In genomic region chr2:137824501-137824900, GRCh38 we compare ENCODE assay signal across 24 cellular contexts.
A peak's percentile ranks its signal among the peaks of the same experiment; 100 is the strongest.
DNase-seq lines count a peak whose midpoint lies in the region; FAIRE-seq and TF ChIP-seq lines count a peak whose summit lies in the region.
"Had no signal": no experiment of that assay in that cellular context is flagged by ENCODE, and none has a peak within 500 bp of the region (broad histone marks: within the 10 kb centered on the region; RNA-seq: fewer than 3 reads in every experiment).

No MANE protein-coding gene starts in this region.

- H2BK20ac ChIP-seq in H9 (ENCODE audit: low read depth, low read length, poor library complexity, severe bottlenecking) (no peak overlapping the region), H1 (ENCODE audit: low read length) (no peak overlapping the region)

- H2BK15ac ChIP-seq in H9 (ENCODE audit: low read depth, low read length), result no peak overlapping the region
- H2BK15ac ChIP-seq in H1 (ENCODE audit: low read length), result no peak overlapping the region

- H3K14ac ChIP-seq in H9 (ENCODE audit: insufficient read depth, low read length) (no peak overlapping the region), H1 (ENCODE audit: insufficient read length) (no peak overlapping the region)

- H3K36me3 Mint-ChIP-seq in H9 (ENCODE audit: insufficient read depth in 1 of 3, low read depth in 3 of 3), result peaks cover 0 to 4% (median 0%) of the 10 kb centered on the region in 3 experiments; a peak in 1 of 7 replicates
- H3K36me3 Mint-ChIP-seq: CD14-positive monocyte; CD8-positive, alpha-beta memory T cell had no signal

- H2BK12ac ChIP-seq in H9 (ENCODE audit: insufficient read length, low read depth, low read length) (no peak overlapping the region), H1 (ENCODE audit: low read depth, low read length) (no peak overlapping the region)

- no peaks in the 10 kb centered on the region for H3K27me3 ChIP-seq in H9 (ENCODE audit: insufficient read depth, low read length)
- H3K27me3 ChIP-seq in HUES64 (ENCODE audit: insufficient read depth, low read length), result no peaks in the 10 kb centered on the region
- no peaks in the 10 kb centered on the region for H3K27me3 ChIP-seq in H1 (replicated peaks in 1 of 4; ENCODE audit: control insufficient read depth in 3 of 4, extremely low read depth in 1 of 4, insufficient read depth in 3 of 4, low read length in 3 of 4)
- H3K27me3 ChIP-seq in PC-9 (ENCODE audit: insufficient read depth, low read depth), result no peaks in the 10 kb centered on the region; the same call in 1 of the 2 replicates
- H3K27me3 ChIP-seq: BE2C; BLaER1 treated with 17β-estradiol and CSF1 and Interleukin-3, amounts not matched to agents 10 nM and 100 nM had no signal

- peaks cover 0 to under 1% of the 10 kb centered on the region in 2 experiments; a peak in 2 of 5 replicates for H3K9me3 Mint-ChIP-seq in H9
- H3K9me3 Mint-ChIP-seq: CD4-positive, alpha-beta T cell had no signal

- intact Hi-C loops in PC-9 (cut with micrococcal nuclease; ENCODE audit: unreplicated experiment), result no loop called here

- TF ChIP-seq CTCF in H9 (conservative IDR thresholded peaks at IDR 0.05), result no peak
- TF ChIP-seq CTCF in H1 (IDR thresholded peaks at IDR 0.05; ENCODE audit: control extremely low read depth in 1 of 3, insufficient read depth in 1 of 3, low read depth in 1 of 3, low read length in 3 of 3), result no peak
- TF ChIP-seq CTCF in PC-9 (conservative IDR thresholded peaks at IDR 0.05), result no peak

- no peaks in the 10 kb centered on the region for H3K4me1 ChIP-seq in H9 (ENCODE audit: insufficient read depth, low read length)
- H3K4me1 ChIP-seq in HUES64 (ENCODE audit: insufficient read depth, low read length), result peaks cover 32% of the 10 kb centered on the region
- peaks cover 0 to 5% (median 1%) of the 10 kb centered on the region in 4 experiments; a peak in 4 of 7 replicates for H3K4me1 ChIP-seq in H1 (replicated peaks in 1 of 4; ENCODE audit: control insufficient read depth in 3 of 4, insufficient read depth in 4 of 4, low read length in 3 of 4)
- no peaks in the 10 kb centered on the region for H3K4me1 ChIP-seq in PC-9 (replicated peaks; ENCODE audit: insufficient read depth)
- H3K4me1 ChIP-seq: A549; BE2C; BLaER1 treated with 17β-estradiol and CSF1 and Interleukin-3, amounts not matched to agents 10 nM and 100 nM had no signal

- H3K27ac Mint-ChIP-seq in H9, result peak overlapping the region in 2 of 3 experiments; percentile 1 to 97; a peak in 3 of 7 replicates
- H3K27ac Mint-ChIP-seq: CD14-positive monocyte; CD4-positive, alpha-beta T cell; CD8-positive, alpha-beta memory T cell had no signal

- H4K91ac ChIP-seq in H9 (ENCODE audit: insufficient read length, low read depth, low read length) (no peak overlapping the region), H1 (replicated peaks; ENCODE audit: insufficient read length, low read length) (no peak overlapping the region)

- DNase-seq in H9 (no peak), H1 (ENCODE audit: low read depth in 1 of 2, low spot score in 2 of 2) (no peak), SIG-M5 (lab: John Stamatoyannopoulos, UW) (no peak), SW480 (ENCODE audit: low spot score) (no peak), PC-9 (no peak)
- DNase-seq: 8988T; ACHN; AML-193; BE2C; CD4-positive, alpha-beta T cell; CD8-positive, alpha-beta memory T cell; DMS 273 treated with DMSO at 0.1 percent for 48 hours; DMS79; EL; GDM1; GM23248 had no signal

- no peak for TF ChIP-seq EP300 in H1 (IDR thresholded peaks at IDR 0.05; ENCODE audit: borderline replicate concordance in 1 of 2, low read depth in 2 of 2, low read length in 2 of 2)

- H3K23me2 ChIP-seq in H9 (ENCODE audit: insufficient read length, low read depth, low read length, poor library complexity, severe bottlenecking) (no peaks in the 10 kb centered on the region), H1 (ENCODE audit: low read depth, low read length) (no peaks in the 10 kb centered on the region)

- H2AFZ ChIP-seq in H9 (ENCODE audit: low read length) (no peak overlapping the region), H1 (ENCODE audit: low read length) (no peak overlapping the region), PC-9 (no peak overlapping the region)
- H2AFZ ChIP-seq: GM23248 had no signal

- no TSS peak for BruUV-seq in PC-9 (replicated peaks; lab: Mats Ljungman, UMichigan)

- H3K4me3 ChIP-seq in HUES64 (ENCODE audit: low read length) (no peak overlapping the region), H1 (ENCODE audit: extremely low read depth in 1 of 4, insufficient read depth in 2 of 4, low read depth in 3 of 4, low read length in 4 of 4) (no peak overlapping the region), PC-9 (no peak overlapping the region)
- H3K4me3 ChIP-seq: A549; BLaER1 treated with 17β-estradiol and CSF1 and Interleukin-3, amounts not matched to agents 10 nM and 100 nM; GM12878; GM23248 had no signal

- H2BK120ac ChIP-seq in H9 (ENCODE audit: low read depth, low read length, poor library complexity, severe bottlenecking) (no peak overlapping the region), H1 (replicated peaks; ENCODE audit: low read depth, low read length) (no peak overlapping the region)

- no peaks in the 10 kb centered on the region for H3K79me1 ChIP-seq in H9 (ENCODE audit: insufficient read depth, low read depth, low read length, poor library complexity, severe bottlenecking)
- no peaks in the 10 kb centered on the region for H3K79me1 ChIP-seq in H1 (ENCODE audit: low read depth, low read length)

- no peak overlapping the region for H3K4ac ChIP-seq in H9 (ENCODE audit: low read depth, low read length)
- H3K4ac ChIP-seq in H1 (replicated peaks; ENCODE audit: insufficient read length, low read depth, low read length), result no peak overlapping the region

- no peak overlapping the region for H3K18ac ChIP-seq in H9 (ENCODE audit: insufficient read length, low read depth, low read length)
- no peak overlapping the region for H3K18ac ChIP-seq in H1 (ENCODE audit: extremely low read depth, low read length)

- H3K36me3 ChIP-seq in HUES64 (ENCODE audit: insufficient read depth, low read length) (no peaks in the 10 kb centered on the region), H1 (ENCODE audit: control insufficient read depth in 2 of 4, insufficient read depth in 4 of 4, low read length in 3 of 4) (no peaks in the 10 kb centered on the region), PC-9 (ENCODE audit: low read depth) (no peaks in the 10 kb centered on the region)
- H3K36me3 ChIP-seq: BE2C; BLaER1 treated with 17β-estradiol and CSF1 and Interleukin-3, amounts not matched to agents 10 nM and 100 nM had no signal

- H2AK5ac ChIP-seq in H9 (ENCODE audit: insufficient read length, low read length) (no peak overlapping the region), H1 (ENCODE audit: low read depth, low read length) (no peak overlapping the region)

- H3K56ac ChIP-seq in H9 (ENCODE audit: insufficient read length, low read depth, low read length) (no peak overlapping the region), H1 (replicated peaks; ENCODE audit: insufficient read length, low read depth, low read length) (no peak overlapping the region)

- H3K27ac ChIP-seq in H9 (ENCODE audit: insufficient read length, low read depth, low read length) (no peak overlapping the region), HUES64 (ENCODE audit: low read depth, low read length) (peak overlapping the region; percentile 57; the same call in 1 of the 2 replicates), H1 (ENCODE audit: low read depth, low read length) (no peak overlapping the region), PC-9 (no peak overlapping the region)
- H3K27ac ChIP-seq: A549; BLaER1 treated with 17β-estradiol and CSF1 and Interleukin-3, amounts not matched to agents 10 nM and 100 nM; GM23248 had no signal

- H3K9ac ChIP-seq in H9 (ENCODE audit: extremely low read depth, insufficient read length, low read length) (no peak overlapping the region), HUES64 (ENCODE audit: low read depth, low read length) (no peak overlapping the region), H1 (replicated peaks in 1 of 4; ENCODE audit: extremely low read depth in 1 of 4, low read depth in 3 of 4, low read length in 3 of 4) (no peak overlapping the region)
- H3K9ac ChIP-seq: BLaER1 treated with 17β-estradiol and CSF1 and Interleukin-3, amounts not matched to agents 10 nM and 100 nM; GM23248 had no signal

- TF ChIP-seq RAD21 in H1 (IDR thresholded peaks at IDR 0.05 in 1 of 2, conservative IDR thresholded peaks at IDR 0.05 in 1 of 2; ENCODE audit: low read depth in 2 of 2, low read length in 2 of 2), result no peak

- POLR2A ChIA-PET in H1 (lab: Charles Lee; ENCODE audit: partially characterized antibody), result no interaction called here
- POLR2A ChIA-PET in PC-9 (lab: Charles Lee; ENCODE audit: unreplicated experiment), result no interaction called here

- H3K4me3 Mint-ChIP-seq in H9, result no peak overlapping the region
- H3K4me3 Mint-ChIP-seq: CD14-positive monocyte; CD4-positive, alpha-beta T cell; CD8-positive, alpha-beta memory T cell had no signal

- H3K79me2 ChIP-seq in H9 (ENCODE audit: insufficient read depth, low read length) (no peaks in the 10 kb centered on the region), H1 (ENCODE audit: control insufficient read depth in 1 of 2, insufficient read depth in 2 of 2, low read length in 2 of 2) (no peaks in the 10 kb centered on the region), PC-9 (ENCODE audit: low read depth) (no peaks in the 10 kb centered on the region)

- H3K23ac ChIP-seq in H9 (ENCODE audit: insufficient read length, low read depth, low read length) (no peak overlapping the region), H1 (ENCODE audit: insufficient read length) (no peak overlapping the region)

- H3K9me3 ChIP-seq in H9 (ENCODE audit: control insufficient read depth, low read depth, low read length) (no peaks in the 10 kb centered on the region), HUES64 (ENCODE audit: insufficient read depth, low read depth, low read length) (no peaks in the 10 kb centered on the region), H1 (ENCODE audit: insufficient read depth in 2 of 2, low read depth in 1 of 2, low read length in 1 of 2) (no peaks in the 10 kb centered on the region), PC-9 (ENCODE audit: insufficient read depth, low read depth) (no peaks in the 10 kb centered on the region)
- H3K9me3 ChIP-seq: A549; BE2C; BLaER1 treated with 17β-estradiol and CSF1 and Interleukin-3, amounts not matched to agents 10 nM and 100 nM had no signal

- no peak for TF ChIP-seq POLR2A in H1 (IDR thresholded peaks at IDR 0.05; ENCODE audit: control extremely low read depth in 1 of 2, low read depth in 2 of 2, low read length in 2 of 2)

- H3K9me2 ChIP-seq in PC-9 (ENCODE audit: insufficient read depth), result no peaks in the 10 kb centered on the region; the same call in 1 of the 2 replicates

- H3T11ph ChIP-seq in H9 (ENCODE audit: low read length), result no peak overlapping the region

- no peak overlapping the region for H4K5ac ChIP-seq in H9 (ENCODE audit: insufficient read length, low read depth, low read length)
- H4K5ac ChIP-seq in H1 (ENCODE audit: insufficient read length, low read depth, low read length), result no peak overlapping the region

- H4K20me1 ChIP-seq in H9 (ENCODE audit: control insufficient read depth, insufficient read depth, insufficient read length) (no peaks in the 10 kb centered on the region), H1 (replicated peaks in 1 of 2; ENCODE audit: control insufficient read depth in 1 of 2, insufficient read depth in 2 of 2, low read length in 2 of 2) (no peaks in the 10 kb centered on the region), PC-9 (ENCODE audit: insufficient read depth) (no peaks in the 10 kb centered on the region; the same call in 1 of the 2 replicates)
- H4K20me1 ChIP-seq: BLaER1 treated with 17β-estradiol and CSF1 and Interleukin-3, amounts not matched to agents 10 nM and 100 nM had no signal

- peaks cover 38 to 39% of the 10 kb centered on the region in 2 experiments for H3K4me1 Mint-ChIP-seq in H9
- H3K4me1 Mint-ChIP-seq: CD14-positive monocyte; CD8-positive, alpha-beta memory T cell had no signal

- no CpG with 5 or more reads among the region's 1 CpG for WGBS in H9 (ENCODE audit: extremely low coverage, insufficient read length, low lambda C conversion rate)
- 51% methylated on average over 1 of the region's 1 CpG for WGBS in HUES64
- 61% methylated on average over 1 of the region's 1 CpG; no CpG with 5 or more reads in 1 of the 2 experiments for WGBS in H1 (ENCODE audit: extremely low coverage in 1 of 2, insufficient coverage in 1 of 2, insufficient read length in 1 of 2, insufficient replicate concordance in 2 of 2, low coverage in 1 of 2, low lambda C conversion rate in 2 of 2, missing lambda C conversion rate in 1 of 2), 2 experiments

- FAIRE-seq in H1 (lab: Jason Lieb, UNC), result peak; percentile 36
- FAIRE-seq: A549, D721Med, GM12878, GM19239, H54 had no signal

- CTCF ChIA-PET in H1 (lab: Charles Lee; ENCODE audit: partially characterized antibody), result interaction anchor here (0.7 to 5.8 kb wide), 2 partner anchors 13 to 165 kb away, joined by 3 to 39 read pairs; no protein-coding TSS in a partner anchor
- CTCF ChIA-PET in PC-9 (lab: Charles Lee), result no interaction called here

- H2BK5ac ChIP-seq in H9 (ENCODE audit: insufficient read length, low read length) (no peak overlapping the region), H1 (ENCODE audit: low read depth, low read length) (0 out of 2 replicates have a peak overlapping the region, but pooled peaks have one; percentile 18)

- H3K4me2 ChIP-seq in H9 (ENCODE audit: insufficient read depth, insufficient read length, low read length) (no peak overlapping the region), H1 (ENCODE audit: insufficient read depth in 1 of 2, low read depth in 2 of 2, low read length in 2 of 2) (no peak overlapping the region), PC-9 (no peak overlapping the region)
- H3K4me2 ChIP-seq: A549; BLaER1 treated with 17β-estradiol and CSF1 and Interleukin-3, amounts not matched to agents 10 nM and 100 nM had no signal

- no peak overlapping the region for H4K8ac ChIP-seq in H9 (replicated peaks; ENCODE audit: insufficient read length, low read depth, low read length)
- H4K8ac ChIP-seq in H1 (ENCODE audit: extremely low read depth, insufficient read depth, low read length), result no peak overlapping the region

- H3F3A ChIP-seq in PC-9 (ENCODE audit: insufficient read depth, low read depth), result no peaks in the 10 kb centered on the region

- no peaks in the 10 kb centered on the region; the same call in 1 of the 2 replicates for H3K27me3 Mint-ChIP-seq in H9 (ENCODE audit: low read depth)
